In genomic region chr17:38421224-38421841, GRCh38 we compare ENCODE assay signal across 11 cellular contexts. TPM values are rescaled to one million over a fixed set of nuclear protein-coding genes. Genes with fewer than 3 reads are reported as not detected.
DNase-seq lines count a peak whose midpoint lies in the region; ATAC-seq and TF ChIP-seq lines count a peak whose summit lies in the region.
"Had no signal": no experiment of that assay in that cellular context is flagged by ENCODE, and none has a peak within 500 bp of the region (broad histone marks: within the 10 kb centered on the region; RNA-seq: fewer than 3 reads in every experiment).

No MANE protein-coding gene starts in this region.

- TF ChIP-seq CTCF in endodermal cell (conservative IDR thresholded peaks at IDR 0.05) (no peak), GM20000 (IDR thresholded peaks at IDR 0.05; ENCODE audit: extremely low read depth, missing control alignments) (no peak)

- H3K9me3 Mint-ChIP-seq in endodermal cell: no peaks in the 10 kb centered on the region

- ATAC-seq in aorta (ENCODE audit: low FRiP score): peak; percentile 57
- ATAC-seq: K562 had no signal

- no peak overlapping the region for H4K5ac ChIP-seq in mesendoderm (ENCODE audit: low read length)

- H3K4me3 ChIP-seq in endodermal cell (ENCODE audit: low read length) (no peak overlapping the region), mesendoderm (ENCODE audit: low read length) (no peak overlapping the region), aorta (ENCODE audit: low read length in 2 of 2) (no peak overlapping the region)
- H3K4me3 ChIP-seq: breast epithelium, K562 had no signal

- H2BK15ac ChIP-seq in mesendoderm (replicated peaks; ENCODE audit: low read depth): no peak overlapping the region

- peaks cover 78% of the 10 kb centered on the region for H3K27me3 Mint-ChIP-seq in endodermal cell (ENCODE audit: insufficient read depth)

- H3K27me3 ChIP-seq in endodermal cell (ENCODE audit: control insufficient read depth, insufficient read depth, low read length, poor library complexity, severe bottlenecking): peaks cover 51% of the 10 kb centered on the region
- no peaks in the 10 kb centered on the region for H3K27me3 ChIP-seq in mesendoderm (ENCODE audit: insufficient read depth, low read length, poor library complexity)
- no peaks in the 10 kb centered on the region for H3K27me3 ChIP-seq in aorta (ENCODE audit: control insufficient read depth in 1 of 2, insufficient read depth in 2 of 2, low read length in 1 of 2)

- H3K4me3 Mint-ChIP-seq in endodermal cell: no peak overlapping the region

- no peak overlapping the region for H3K23ac ChIP-seq in mesendoderm (ENCODE audit: low read length)

- H3K36me3 ChIP-seq in endodermal cell (ENCODE audit: control insufficient read depth, insufficient read depth, low read length): no peaks in the 10 kb centered on the region
- H3K36me3 ChIP-seq in mesendoderm (ENCODE audit: control insufficient read depth, insufficient read depth, low read length): no peaks in the 10 kb centered on the region
- no peaks in the 10 kb centered on the region for H3K36me3 ChIP-seq in aorta (ENCODE audit: control insufficient read depth in 1 of 2, insufficient read depth in 2 of 2, low read length in 1 of 2)
- H3K36me3 ChIP-seq: breast epithelium had no signal

- DNase-seq in NCI-H2227 (lab: John Stamatoyannopoulos, UW; ENCODE audit: unreplicated experiment): peak; percentile 50
- no peak for DNase-seq in NCI-H2227 treated with DMSO at 0.1 percent for 48 hours (lab: John Stamatoyannopoulos, UW)
- peak; percentile 74 for DNase-seq in endodermal cell
- DNase-seq in mesendoderm: no peak
- DNase-seq in aorta: peak; percentile 67 to 87
- no peak for DNase-seq in central memory CD4-positive, alpha-beta T cell
- no peak for DNase-seq in GM20000 (ENCODE audit: low spot score)
- no peak for DNase-seq in DMS53 (lab: John Stamatoyannopoulos, UW)
- DNase-seq: T-helper 1 cell had no signal

- no peak overlapping the region for H3K18ac ChIP-seq in mesendoderm (ENCODE audit: low read length)

- no peak overlapping the region for H2BK5ac ChIP-seq in mesendoderm (ENCODE audit: low read length)

- no peak overlapping the region for H3K27ac ChIP-seq in endodermal cell (ENCODE audit: low read depth, low read length)
- no peak overlapping the region for H3K27ac ChIP-seq in mesendoderm (ENCODE audit: low read depth, low read length)
- peak overlapping the region in 1 of 2 donors; percentile 87 for H3K27ac ChIP-seq in aorta (ENCODE audit: low read depth in 1 of 2, low read length in 2 of 2)
- H3K27ac ChIP-seq: breast epithelium had no signal

- H3K4me1 ChIP-seq in endodermal cell (ENCODE audit: control insufficient read depth, insufficient read depth, low read length): peaks cover 9% of the 10 kb centered on the region
- H3K4me1 ChIP-seq in mesendoderm (ENCODE audit: control insufficient read depth, low read depth, low read length): no peaks in the 10 kb centered on the region
- H3K4me1 ChIP-seq in aorta (ENCODE audit: control insufficient read depth in 1 of 2, insufficient read depth in 2 of 2, low read length in 2 of 2): no peaks in the 10 kb centered on the region
- H3K4me1 ChIP-seq: breast epithelium had no signal

- H3K79me2 ChIP-seq in mesendoderm (ENCODE audit: control insufficient read depth, insufficient read depth, low read length): no peaks in the 10 kb centered on the region

- intact Hi-C loops in aorta (cut with DNase I): loop anchor here (5.0 kb wide), 2 partner anchors 61 to 66 kb away; no protein-coding TSS in a partner anchor

- H3K9me3 ChIP-seq in endodermal cell (ENCODE audit: control insufficient read depth, low read length) (no peaks in the 10 kb centered on the region), aorta (ENCODE audit: control insufficient read depth, low read length) (no peaks in the 10 kb centered on the region)
- H3K9me3 ChIP-seq: breast epithelium had no signal

- no peak overlapping the region for H3K27ac Mint-ChIP-seq in endodermal cell

- H3K4ac ChIP-seq in mesendoderm (ENCODE audit: low read depth, low read length): no peak overlapping the region

- 75 to 76% methylated on average over 7 to 10 of the region's 14 CpGs for WGBS in endodermal cell (ENCODE audit: insufficient coverage in 1 of 2, insufficient read length in 1 of 2), 2 experiments
- WGBS in mesendoderm (ENCODE audit: extremely low coverage, insufficient coverage, low lambda C conversion rate): no CpG with 5 or more reads among the region's 14 CpGs
- 1 to 5% methylated on average over 13 to 14 of the region's 14 CpGs for WGBS in aorta, 2 donors

- H3K4me1 Mint-ChIP-seq in endodermal cell: peaks cover 13% of the 10 kb centered on the region

- peak overlapping the region; percentile 66 for H3K56ac ChIP-seq in mesendoderm (ENCODE audit: low read length)

- H2BK120ac ChIP-seq in mesendoderm (ENCODE audit: low read depth, low read length): no peak overlapping the region

- H4K8ac ChIP-seq in mesendoderm (ENCODE audit: low read depth, low read length): no peak overlapping the region

- no peaks in the 10 kb centered on the region for H3K79me1 ChIP-seq in mesendoderm (ENCODE audit: low read length)

- H2AK5ac ChIP-seq in mesendoderm (ENCODE audit: low read length): no peak overlapping the region

- H3K36me3 Mint-ChIP-seq in endodermal cell (ENCODE audit: low read depth): no peaks in the 10 kb centered on the region

- H3K9ac ChIP-seq in endodermal cell (ENCODE audit: extremely low read depth, low read length, poor library complexity, severe bottlenecking) (no peak overlapping the region), mesendoderm (ENCODE audit: low read length) (no peak overlapping the region)

- no peak overlapping the region for H3K4me2 ChIP-seq in mesendoderm (ENCODE audit: low read length)

RNA-seq across cellular contexts. Expression of gene ARHGAP23, which starts 6.9 kb away (rescaled TPM):
- total RNA-seq in endodermal cell (10 to 100 TPM in 1 of 2 donors, 1 to 10 TPM in 1; 9.4 to 18.0 TPM), aorta (100 to 1,000 TPM; 110 to 126 TPM)
- polyA plus RNA-seq in endodermal cell (2013, experiment 1 of 2): 22.0 TPM
- 12.8 TPM for polyA plus RNA-seq in endodermal cell (2013, experiment 2 of 2)
- 32.5 TPM for polyA plus RNA-seq in mesendoderm (2013, experiment 1 of 2)
- polyA plus RNA-seq in mesendoderm (2013, experiment 2 of 2): 31.7 TPM
- polyA plus RNA-seq in aorta: 10 to 100 TPM in 1 of 2 donors, 1 to 10 TPM in 1; 6.9 to 31.6 TPM

Comparison
In these comparisons a context has a peak if more than half of its experiments do, and no peak if none do; other contexts are left out.
1. DNase-seq: peak in NCI-H2227 (single experiment), endodermal cell (single experiment) and aorta (2 of 2); none in NCI-H2227 treated with DMSO at 0.1 percent for 48 hours (single experiment), mesendoderm (single experiment), central memory CD4-positive, alpha-beta T cell (single experiment), GM20000 (single experiment) and DMS53 (single experiment).
2. RNA of gene ARHGAP23, which starts 6.9 kb away (total RNA-seq): 110 to 126 TPM in aorta; 9.4 to 18.0 TPM in endodermal cell; every median in the first group is over 4 times any median in the second.